2 cellular contexts compared by ENCODE assay signal in the genomic region with DNA sequence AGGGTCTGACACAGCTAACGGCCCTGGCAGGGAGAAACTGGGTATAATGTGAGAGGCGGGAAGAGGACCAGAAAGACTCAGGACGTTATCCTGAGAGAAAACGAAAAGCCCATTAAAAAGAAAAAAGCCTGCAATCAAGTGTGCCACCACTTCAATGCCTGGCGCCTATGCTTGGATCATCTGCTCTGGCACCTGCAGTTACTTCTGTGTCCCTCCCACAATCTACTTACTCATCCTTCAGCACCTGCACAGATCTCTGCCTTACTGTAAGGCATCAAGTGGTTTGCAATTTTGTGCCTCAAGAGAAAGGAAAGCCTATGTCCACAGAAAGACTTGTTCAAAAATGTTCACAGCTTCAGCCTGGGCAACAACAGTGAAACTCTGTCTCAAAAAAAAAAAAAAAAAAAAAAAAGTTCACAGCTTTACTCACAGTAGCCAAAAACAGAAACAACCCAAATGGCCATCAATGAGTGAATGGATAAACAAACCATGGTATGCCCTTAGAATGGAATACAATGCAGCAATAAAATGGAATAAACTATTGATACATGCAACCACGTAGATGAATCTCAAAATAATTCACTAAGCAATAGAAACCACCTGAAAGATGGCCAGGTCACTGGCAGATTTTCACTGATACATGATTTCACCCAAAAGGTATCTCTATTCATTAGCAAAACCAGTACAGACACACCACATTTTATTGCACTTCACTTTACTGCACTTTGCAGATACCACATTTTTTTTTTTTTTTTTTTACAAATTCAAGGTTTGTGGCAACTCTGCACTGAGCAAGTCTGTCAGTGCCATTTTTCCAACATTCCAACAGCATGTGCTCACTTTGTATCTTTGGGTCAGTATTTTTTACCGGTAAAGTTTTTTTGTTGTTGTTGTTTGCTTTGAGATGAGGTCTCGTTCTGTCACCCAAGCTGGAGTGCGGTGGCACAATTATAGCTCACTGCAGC.
TF ChIP-seq lines count a peak whose summit lies in the region.

No MANE protein-coding gene starts in this region.

TF ChIP-seq in HepG2, 621 proteins besides CTCF, POLR2A, EP300 and RAD21 (continued from another document and continues in another):
- TF ChIP-seq, protein P1, sequence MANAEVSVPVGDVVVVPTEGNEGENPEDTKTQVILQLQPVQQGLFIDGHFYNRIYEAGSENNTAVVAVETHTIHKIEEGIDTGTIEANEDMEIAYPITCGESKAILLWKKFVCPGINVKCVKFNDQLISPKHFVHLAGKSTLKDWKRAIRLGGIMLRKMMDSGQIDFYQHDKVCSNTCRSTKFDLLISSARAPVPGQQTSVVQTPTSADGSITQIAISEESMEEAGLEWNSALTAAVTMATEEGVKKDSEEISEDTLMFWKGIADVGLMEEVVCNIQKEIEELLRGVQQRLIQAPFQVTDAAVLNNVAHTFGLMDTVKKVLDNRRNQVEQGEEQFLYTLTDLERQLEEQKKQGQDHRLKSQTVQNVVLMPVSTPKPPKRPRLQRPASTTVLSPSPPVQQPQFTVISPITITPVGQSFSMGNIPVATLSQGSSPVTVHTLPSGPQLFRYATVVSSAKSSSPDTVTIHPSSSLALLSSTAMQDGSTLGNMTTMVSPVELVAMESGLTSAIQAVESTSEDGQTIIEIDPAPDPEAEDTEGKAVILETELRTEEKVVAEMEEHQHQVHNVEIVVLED (CRISPR knock-in tag; IDR thresholded peaks at IDR 0.05; ENCODE audit: borderline replicate concordance), result no peak
- no peak for TF ChIP-seq MED8 (CRISPR knock-in tag; IDR thresholded peaks at IDR 0.05; ENCODE audit: insufficient replicate concordance)
- TF ChIP-seq, protein P2, sequence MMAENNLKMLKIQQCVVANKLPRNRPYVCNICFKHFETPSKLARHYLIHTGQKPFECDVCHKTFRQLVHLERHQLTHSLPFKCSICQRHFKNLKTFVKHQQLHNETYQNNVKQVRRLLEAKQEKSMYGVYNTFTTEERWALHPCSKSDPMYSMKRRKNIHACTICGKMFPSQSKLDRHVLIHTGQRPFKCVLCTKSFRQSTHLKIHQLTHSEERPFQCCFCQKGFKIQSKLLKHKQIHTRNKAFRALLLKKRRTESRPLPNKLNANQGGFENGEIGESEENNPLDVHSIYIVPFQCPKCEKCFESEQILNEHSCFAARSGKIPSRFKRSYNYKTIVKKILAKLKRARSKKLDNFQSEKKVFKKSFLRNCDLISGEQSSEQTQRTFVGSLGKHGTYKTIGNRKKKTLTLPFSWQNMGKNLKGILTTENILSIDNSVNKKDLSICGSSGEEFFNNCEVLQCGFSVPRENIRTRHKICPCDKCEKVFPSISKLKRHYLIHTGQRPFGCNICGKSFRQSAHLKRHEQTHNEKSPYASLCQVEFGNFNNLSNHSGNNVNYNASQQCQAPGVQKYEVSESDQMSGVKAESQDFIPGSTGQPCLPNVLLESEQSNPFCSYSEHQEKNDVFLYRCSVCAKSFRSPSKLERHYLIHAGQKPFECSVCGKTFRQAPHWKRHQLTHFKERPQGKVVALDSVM (CRISPR knock-in tag; IDR thresholded peaks at IDR 0.05), result peak; percentile 50; the same call in 1 of the 2 replicates
- TF ChIP-seq, protein P3, sequence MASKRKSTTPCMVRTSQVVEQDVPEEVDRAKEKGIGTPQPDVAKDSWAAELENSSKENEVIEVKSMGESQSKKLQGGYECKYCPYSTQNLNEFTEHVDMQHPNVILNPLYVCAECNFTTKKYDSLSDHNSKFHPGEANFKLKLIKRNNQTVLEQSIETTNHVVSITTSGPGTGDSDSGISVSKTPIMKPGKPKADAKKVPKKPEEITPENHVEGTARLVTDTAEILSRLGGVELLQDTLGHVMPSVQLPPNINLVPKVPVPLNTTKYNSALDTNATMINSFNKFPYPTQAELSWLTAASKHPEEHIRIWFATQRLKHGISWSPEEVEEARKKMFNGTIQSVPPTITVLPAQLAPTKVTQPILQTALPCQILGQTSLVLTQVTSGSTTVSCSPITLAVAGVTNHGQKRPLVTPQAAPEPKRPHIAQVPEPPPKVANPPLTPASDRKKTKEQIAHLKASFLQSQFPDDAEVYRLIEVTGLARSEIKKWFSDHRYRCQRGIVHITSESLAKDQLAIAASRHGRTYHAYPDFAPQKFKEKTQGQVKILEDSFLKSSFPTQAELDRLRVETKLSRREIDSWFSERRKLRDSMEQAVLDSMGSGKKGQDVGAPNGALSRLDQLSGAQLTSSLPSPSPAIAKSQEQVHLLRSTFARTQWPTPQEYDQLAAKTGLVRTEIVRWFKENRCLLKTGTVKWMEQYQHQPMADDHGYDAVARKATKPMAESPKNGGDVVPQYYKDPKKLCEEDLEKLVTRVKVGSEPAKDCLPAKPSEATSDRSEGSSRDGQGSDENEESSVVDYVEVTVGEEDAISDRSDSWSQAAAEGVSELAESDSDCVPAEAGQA (IDR thresholded peaks at IDR 0.05; ENCODE audit: low read depth), result no peak
- TF ChIP-seq, protein P3 (CRISPR knock-in tag; IDR thresholded peaks at IDR 0.05; ENCODE audit: borderline replicate concordance), result no peak
- TF ChIP-seq, protein P4, sequence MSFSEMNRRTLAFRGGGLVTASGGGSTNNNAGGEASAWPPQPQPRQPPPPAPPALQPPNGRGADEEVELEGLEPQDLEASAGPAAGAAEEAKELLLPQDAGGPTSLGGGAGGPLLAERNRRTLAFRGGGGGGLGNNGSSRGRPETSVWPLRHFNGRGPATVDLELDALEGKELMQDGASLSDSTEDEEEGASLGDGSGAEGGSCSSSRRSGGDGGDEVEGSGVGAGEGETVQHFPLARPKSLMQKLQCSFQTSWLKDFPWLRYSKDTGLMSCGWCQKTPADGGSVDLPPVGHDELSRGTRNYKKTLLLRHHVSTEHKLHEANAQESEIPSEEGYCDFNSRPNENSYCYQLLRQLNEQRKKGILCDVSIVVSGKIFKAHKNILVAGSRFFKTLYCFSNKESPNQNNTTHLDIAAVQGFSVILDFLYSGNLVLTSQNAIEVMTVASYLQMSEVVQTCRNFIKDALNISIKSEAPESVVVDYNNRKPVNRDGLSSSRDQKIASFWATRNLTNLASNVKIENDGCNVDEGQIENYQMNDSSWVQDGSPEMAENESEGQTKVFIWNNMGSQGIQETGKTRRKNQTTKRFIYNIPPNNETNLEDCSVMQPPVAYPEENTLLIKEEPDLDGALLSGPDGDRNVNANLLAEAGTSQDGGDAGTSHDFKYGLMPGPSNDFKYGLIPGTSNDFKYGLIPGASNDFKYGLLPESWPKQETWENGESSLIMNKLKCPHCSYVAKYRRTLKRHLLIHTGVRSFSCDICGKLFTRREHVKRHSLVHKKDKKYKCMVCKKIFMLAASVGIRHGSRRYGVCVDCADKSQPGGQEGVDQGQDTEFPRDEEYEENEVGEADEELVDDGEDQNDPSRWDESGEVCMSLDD (CRISPR knock-in tag; IDR thresholded peaks at IDR 0.05; ENCODE audit: borderline replicate concordance), result no peak

TF ChIP-seq in WTC11, 78 proteins besides CTCF, POLR2A, EP300 and RAD21 (continued from another document):
- TF ChIP-seq, protein P5, sequence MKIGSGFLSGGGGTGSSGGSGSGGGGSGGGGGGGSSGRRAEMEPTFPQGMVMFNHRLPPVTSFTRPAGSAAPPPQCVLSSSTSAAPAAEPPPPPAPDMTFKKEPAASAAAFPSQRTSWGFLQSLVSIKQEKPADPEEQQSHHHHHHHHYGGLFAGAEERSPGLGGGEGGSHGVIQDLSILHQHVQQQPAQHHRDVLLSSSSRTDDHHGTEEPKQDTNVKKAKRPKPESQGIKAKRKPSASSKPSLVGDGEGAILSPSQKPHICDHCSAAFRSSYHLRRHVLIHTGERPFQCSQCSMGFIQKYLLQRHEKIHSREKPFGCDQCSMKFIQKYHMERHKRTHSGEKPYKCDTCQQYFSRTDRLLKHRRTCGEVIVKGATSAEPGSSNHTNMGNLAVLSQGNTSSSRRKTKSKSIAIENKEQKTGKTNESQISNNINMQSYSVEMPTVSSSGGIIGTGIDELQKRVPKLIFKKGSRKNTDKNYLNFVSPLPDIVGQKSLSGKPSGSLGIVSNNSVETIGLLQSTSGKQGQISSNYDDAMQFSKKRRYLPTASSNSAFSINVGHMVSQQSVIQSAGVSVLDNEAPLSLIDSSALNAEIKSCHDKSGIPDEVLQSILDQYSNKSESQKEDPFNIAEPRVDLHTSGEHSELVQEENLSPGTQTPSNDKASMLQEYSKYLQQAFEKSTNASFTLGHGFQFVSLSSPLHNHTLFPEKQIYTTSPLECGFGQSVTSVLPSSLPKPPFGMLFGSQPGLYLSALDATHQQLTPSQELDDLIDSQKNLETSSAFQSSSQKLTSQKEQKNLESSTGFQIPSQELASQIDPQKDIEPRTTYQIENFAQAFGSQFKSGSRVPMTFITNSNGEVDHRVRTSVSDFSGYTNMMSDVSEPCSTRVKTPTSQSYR (CRISPR knock-in tag; IDR thresholded peaks at IDR 0.05), result no peak
- TF ChIP-seq NFE2L1 (CRISPR knock-in tag; IDR thresholded peaks at IDR 0.05), result no peak
- TF ChIP-seq, protein P6, sequence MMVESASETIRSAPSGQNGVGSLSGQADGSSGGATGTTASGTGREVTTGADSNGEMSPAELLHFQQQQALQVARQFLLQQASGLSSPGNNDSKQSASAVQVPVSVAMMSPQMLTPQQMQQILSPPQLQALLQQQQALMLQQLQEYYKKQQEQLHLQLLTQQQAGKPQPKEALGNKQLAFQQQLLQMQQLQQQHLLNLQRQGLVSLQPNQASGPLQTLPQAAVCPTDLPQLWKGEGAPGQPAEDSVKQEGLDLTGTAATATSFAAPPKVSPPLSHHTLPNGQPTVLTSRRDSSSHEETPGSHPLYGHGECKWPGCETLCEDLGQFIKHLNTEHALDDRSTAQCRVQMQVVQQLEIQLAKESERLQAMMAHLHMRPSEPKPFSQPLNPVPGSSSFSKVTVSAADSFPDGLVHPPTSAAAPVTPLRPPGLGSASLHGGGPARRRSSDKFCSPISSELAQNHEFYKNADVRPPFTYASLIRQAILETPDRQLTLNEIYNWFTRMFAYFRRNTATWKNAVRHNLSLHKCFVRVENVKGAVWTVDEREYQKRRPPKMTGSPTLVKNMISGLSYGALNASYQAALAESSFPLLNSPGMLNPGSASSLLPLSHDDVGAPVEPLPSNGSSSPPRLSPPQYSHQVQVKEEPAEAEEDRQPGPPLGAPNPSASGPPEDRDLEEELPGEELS (CRISPR knock-in tag; IDR thresholded peaks at IDR 0.05), result no peak
- no peak for TF ChIP-seq ZNF121 (CRISPR knock-in tag; IDR thresholded peaks at IDR 0.05)
- TF ChIP-seq, protein P7, sequence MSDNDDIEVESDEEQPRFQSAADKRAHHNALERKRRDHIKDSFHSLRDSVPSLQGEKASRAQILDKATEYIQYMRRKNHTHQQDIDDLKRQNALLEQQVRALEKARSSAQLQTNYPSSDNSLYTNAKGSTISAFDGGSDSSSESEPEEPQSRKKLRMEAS (CRISPR knock-in tag; IDR thresholded peaks at IDR 0.05), result no peak
- TF ChIP-seq TCF7 (CRISPR knock-in tag; IDR thresholded peaks at IDR 0.05; ENCODE audit: low read depth), result no peak
- no peak for TF ChIP-seq CBFB (CRISPR knock-in tag; IDR thresholded peaks at IDR 0.05; ENCODE audit: low read depth)
- no peak for TF ChIP-seq NR3C1 (CRISPR knock-in tag; conservative IDR thresholded peaks at IDR 0.05; ENCODE audit: low read depth)
- no peak for TF ChIP-seq CREM (CRISPR knock-in tag; IDR thresholded peaks at IDR 0.05)
- TF ChIP-seq, protein P8, sequence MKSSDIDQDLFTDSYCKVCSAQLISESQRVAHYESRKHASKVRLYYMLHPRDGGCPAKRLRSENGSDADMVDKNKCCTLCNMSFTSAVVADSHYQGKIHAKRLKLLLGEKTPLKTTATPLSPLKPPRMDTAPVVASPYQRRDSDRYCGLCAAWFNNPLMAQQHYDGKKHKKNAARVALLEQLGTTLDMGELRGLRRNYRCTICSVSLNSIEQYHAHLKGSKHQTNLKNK (CRISPR knock-in tag; IDR thresholded peaks at IDR 0.05), result no peak
- TF ChIP-seq SMAD4 (CRISPR knock-in tag; IDR thresholded peaks at IDR 0.05), result no peak
- TF ChIP-seq OVOL2 (CRISPR knock-in tag; IDR thresholded peaks at IDR 0.05; ENCODE audit: borderline replicate concordance), result no peak
- TF ChIP-seq, protein P9, sequence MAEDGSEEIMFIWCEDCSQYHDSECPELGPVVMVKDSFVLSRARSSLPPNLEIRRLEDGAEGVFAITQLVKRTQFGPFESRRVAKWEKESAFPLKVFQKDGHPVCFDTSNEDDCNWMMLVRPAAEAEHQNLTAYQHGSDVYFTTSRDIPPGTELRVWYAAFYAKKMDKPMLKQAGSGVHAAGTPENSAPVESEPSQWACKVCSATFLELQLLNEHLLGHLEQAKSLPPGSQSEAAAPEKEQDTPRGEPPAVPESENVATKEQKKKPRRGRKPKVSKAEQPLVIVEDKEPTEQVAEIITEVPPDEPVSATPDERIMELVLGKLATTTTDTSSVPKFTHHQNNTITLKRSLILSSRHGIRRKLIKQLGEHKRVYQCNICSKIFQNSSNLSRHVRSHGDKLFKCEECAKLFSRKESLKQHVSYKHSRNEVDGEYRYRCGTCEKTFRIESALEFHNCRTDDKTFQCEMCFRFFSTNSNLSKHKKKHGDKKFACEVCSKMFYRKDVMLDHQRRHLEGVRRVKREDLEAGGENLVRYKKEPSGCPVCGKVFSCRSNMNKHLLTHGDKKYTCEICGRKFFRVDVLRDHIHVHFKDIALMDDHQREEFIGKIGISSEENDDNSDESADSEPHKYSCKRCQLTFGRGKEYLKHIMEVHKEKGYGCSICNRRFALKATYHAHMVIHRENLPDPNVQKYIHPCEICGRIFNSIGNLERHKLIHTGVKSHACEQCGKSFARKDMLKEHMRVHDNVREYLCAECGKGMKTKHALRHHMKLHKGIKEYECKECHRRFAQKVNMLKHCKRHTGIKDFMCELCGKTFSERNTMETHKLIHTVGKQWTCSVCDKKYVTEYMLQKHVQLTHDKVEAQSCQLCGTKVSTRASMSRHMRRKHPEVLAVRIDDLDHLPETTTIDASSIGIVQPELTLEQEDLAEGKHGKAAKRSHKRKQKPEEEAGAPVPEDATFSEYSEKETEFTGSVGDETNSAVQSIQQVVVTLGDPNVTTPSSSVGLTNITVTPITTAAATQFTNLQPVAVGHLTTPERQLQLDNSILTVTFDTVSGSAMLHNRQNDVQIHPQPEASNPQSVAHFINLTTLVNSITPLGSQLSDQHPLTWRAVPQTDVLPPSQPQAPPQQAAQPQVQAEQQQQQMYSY (CRISPR knock-in tag; IDR thresholded peaks at IDR 0.05), result no peak
- no peak for TF ChIP-seq FOXJ3 (CRISPR knock-in tag; IDR thresholded peaks at IDR 0.05; ENCODE audit: borderline replicate concordance)
- no peak for TF ChIP-seq GRHL2 (CRISPR knock-in tag; IDR thresholded peaks at IDR 0.05; ENCODE audit: insufficient replicate concordance, severe bottlenecking)
- no peak for TF ChIP-seq ETV6 (CRISPR knock-in tag; IDR thresholded peaks at IDR 0.05)
